Comparison of ENCODE assay signal across 38 cellular contexts in genomic region chr4:110878992-110879391, GRCh38.
"Had no signal": no experiment of that assay in that cellular context is flagged by ENCODE, and none has a peak within 500 bp of the region (broad histone marks: within the 10 kb centered on the region; RNA-seq: fewer than 3 reads in every experiment).

No MANE protein-coding gene starts in this region.

- H3K4me3 Mint-ChIP-seq: activated B cell treated with CpG ODN at 0.5 μM for 24 hours; activated CD4-positive, alpha-beta memory T cell treated with anti-CD3 and anti-CD28 coated beads for 36 hours; activated CD8-positive, alpha-beta memory T cell treated with anti-CD3 and anti-CD28 coated beads, Interleukin-2, amount 10 ng/mL, durations not matched to agents 7 days and 5 days; activated naive CD8-positive, alpha-beta T cell treated with anti-CD3 and anti-CD28 coated beads for 36 hours; central memory CD8-positive, alpha-beta T cell had no signal

- H3K4me3 ChIP-seq: cardiac muscle cell, MG63, Peyer's patch, SJSA1 had no signal

- H3K9me3 Mint-ChIP-seq: activated B cell treated with CpG ODN at 0.5 μM for 24 hours had no signal

- H3K27ac ChIP-seq: cardiac muscle cell, Peyer's patch, SJSA1, VCaP had no signal

- H3K9me3 ChIP-seq: MG63, Peyer's patch, SJSA1, SK-N-SH had no signal

- H3K4me1 Mint-ChIP-seq: activated B cell treated with CpG ODN at 0.5 μM for 24 hours; activated CD8-positive, alpha-beta memory T cell treated with anti-CD3 and anti-CD28 coated beads, Interleukin-2, amount 10 ng/mL, durations not matched to agents 7 days and 5 days; activated naive CD8-positive, alpha-beta T cell treated with anti-CD3 and anti-CD28 coated beads for 36 hours; central memory CD8-positive, alpha-beta T cell had no signal

- H3K36me3 Mint-ChIP-seq: activated CD4-positive, alpha-beta memory T cell treated with anti-CD3 and anti-CD28 coated beads for 36 hours; activated CD8-positive, alpha-beta memory T cell treated with anti-CD3 and anti-CD28 coated beads, Interleukin-2, amount 10 ng/mL, durations not matched to agents 7 days and 5 days; activated naive CD8-positive, alpha-beta T cell treated with anti-CD3 and anti-CD28 coated beads for 36 hours had no signal

- H3K27ac Mint-ChIP-seq: activated B cell treated with CpG ODN at 0.5 μM for 24 hours; activated CD4-positive, alpha-beta memory T cell treated with anti-CD3 and anti-CD28 coated beads for 36 hours; activated CD8-positive, alpha-beta memory T cell treated with anti-CD3 and anti-CD28 coated beads, Interleukin-2, amount 10 ng/mL, durations not matched to agents 7 days and 5 days; activated naive CD8-positive, alpha-beta T cell treated with anti-CD3 and anti-CD28 coated beads for 36 hours had no signal

- DNase-seq: activated B cell treated with CpG ODN at 0.5 μM for 24 hours; activated CD4-positive, alpha-beta memory T cell treated with anti-CD3 and anti-CD28 coated beads for 36 hours; activated CD4-positive, alpha-beta T cell treated with anti-CD3 and anti-CD28 coated beads for 4 hours; activated CD4-positive, alpha-beta T cell treated with anti-CD3 and anti-CD28 coated beads, Interleukin-2, amount 50 U/mL, for 1 hour; activated CD4-positive, CD25-positive, alpha-beta regulatory T cell treated with anti-CD3 and anti-CD28 coated beads, Interleukin-2, amount 50 U/mL, for 72 hours; activated CD8-positive, alpha-beta memory T cell treated with anti-CD3 and anti-CD28 coated beads for 24 hours; activated CD8-positive, alpha-beta memory T cell treated with anti-CD3 and anti-CD28 coated beads, Interleukin-2, amount 10 ng/mL, durations not matched to agents 7 days and 5 days; activated CD8-positive, alpha-beta memory T cell treated with anti-CD3 and anti-CD28 coated beads, Interleukin-2, amount 50 U/mL, for 48 hours; activated effector memory CD4-positive, alpha-beta T cell treated with Interleukin-2 at 50 U/mL for 16 hours; activated naive CD4-positive, alpha-beta T cell treated with anti-CD3 and anti-CD28 coated beads, Interleukin-2, amount 50 U/mL, for 16 hours; activated naive CD8-positive, alpha-beta T cell treated with anti-CD3 and anti-CD28 coated beads for 36 hours; activated T-cell treated with anti-CD3 and anti-CD28 coated beads, Interleukin-2, amount 50 U/mL, for 48 hours; amniotic stem cell; aorta; Kasumi-1; KG1; MG63; NCI-H1048; NCI-H1105 treated with DMSO at 0.1 percent for 48 hours; NCI-H1436; NCI-H1694; NCI-H1930; NCI-H2227 treated with DMSO at 0.1 percent for 48 hours; NCI-H446 treated with DMSO at 0.1 percent for 48 hours; NCI-H524 treated with DMSO at 0.1 percent for 48 hours; NK-92 treated with Interleukin-12 subunit alpha and Interleukin-12 subunit beta, amount 100 ng/mL, for 24 hours; PC-3; Peyer's patch; RPMI8226; SHP77 treated with DMSO at 0.1 percent for 48 hours; SK-N-SH; T-helper 1 cell; T-helper 2 cell; T-helper 9 cell had no signal

- H3K9ac ChIP-seq: SK-N-SH had no signal

- H3K4me2 ChIP-seq: SK-N-SH had no signal

- ATAC-seq: activated CD8-positive, alpha-beta memory T cell treated with anti-CD3 and anti-CD28 coated beads, Interleukin-2, amount 10 ng/mL, durations not matched to agents 7 days and 5 days; PC-3 had no signal

- H3K27me3 ChIP-seq: cardiac muscle cell, MG63, Peyer's patch, SJSA1 had no signal

- H3K36me3 ChIP-seq: cardiac muscle cell, MG63, Peyer's patch, SJSA1 had no signal

- H3K4me1 ChIP-seq: Peyer's patch, SJSA1 had no signal

- H3K9me2 ChIP-seq: SK-N-SH had no signal

- H3K27me3 Mint-ChIP-seq: activated B cell treated with CpG ODN at 0.5 μM for 24 hours; activated CD4-positive, alpha-beta memory T cell treated with anti-CD3 and anti-CD28 coated beads for 36 hours; activated CD8-positive, alpha-beta memory T cell treated with anti-CD3 and anti-CD28 coated beads, Interleukin-2, amount 10 ng/mL, durations not matched to agents 7 days and 5 days; activated naive CD8-positive, alpha-beta T cell treated with anti-CD3 and anti-CD28 coated beads for 36 hours; central memory CD8-positive, alpha-beta T cell had no signal
